In genomic region chr20:59124326-59125029, GRCh38 we compare ENCODE assay signal across 17 cellular contexts. TPM values are rescaled to one million over a fixed set of nuclear protein-coding genes. Genes with fewer than 3 reads are reported as not detected.
DNase-seq lines count a peak whose midpoint lies in the region; TF ChIP-seq lines count a peak whose summit lies in the region.
"Had no signal": no experiment of that assay in that cellular context is flagged by ENCODE, and none has a peak within 500 bp of the region (broad histone marks: within the 10 kb centered on the region; RNA-seq: fewer than 3 reads in every experiment).

No MANE protein-coding gene starts in this region.

- peaks cover 0 to 51% (median 0%) of the 10 kb centered on the region in 11 experiments; a peak in 4 of 22 replicates for H3K27me3 ChIP-seq in BLaER1 treated with 17β-estradiol and CSF1 and Interleukin-3, amounts not matched to agents 10 nM and 100 nM
- H3K27me3 ChIP-seq in WERI-Rb-1 (ENCODE audit: insufficient read depth, low read depth, severe bottlenecking) (no peaks in the 10 kb centered on the region), esophagus squamous epithelium (no peaks in the 10 kb centered on the region)

- intact Hi-C loops in esophagus squamous epithelium (cut with DNase I) = no loop called here

- 80 to 88% methylated on average over 1 to 12 of the region's 15 CpGs for WGBS in esophagus squamous epithelium, 2 donors

- no peaks in the 10 kb centered on the region for H3K36me3 ChIP-seq in BLaER1 treated with 17β-estradiol and CSF1 and Interleukin-3, amounts not matched to agents 10 nM and 100 nM
- no peaks in the 10 kb centered on the region for H3K36me3 ChIP-seq in WERI-Rb-1
- no peaks in the 10 kb centered on the region for H3K36me3 ChIP-seq in esophagus squamous epithelium

- no peak for TF ChIP-seq CTCF in WERI-Rb-1 (IDR thresholded peaks at IDR 0.05; ENCODE audit: low read depth, low read length)
- TF ChIP-seq CTCF in esophagus squamous epithelium (IDR thresholded peaks at IDR 0.05) = no peak

- TF ChIP-seq POLR2A in esophagus squamous epithelium (IDR thresholded peaks at IDR 0.05) = no peak

- peak overlapping the region in 2 of 5 donors; percentile 48 to 50 for H3K4me3 Mint-ChIP-seq in immature natural killer cell
- H3K4me3 Mint-ChIP-seq: T-helper 1 cell treated with Interleukin-12 subunit alpha and Interleukin-12 subunit beta and Interleukin-4 antibody, amounts not matched to agents 30 μg/mL and 1 μg/mL, for 36 hours had no signal

- H3K9me3 Mint-ChIP-seq in immature natural killer cell = peaks cover 0 to 1% (median 0%) of the 10 kb centered on the region in 6 donors

- peaks cover 54 to 97% (median 90%) of the 10 kb centered on the region in 10 experiments for H3K4me1 ChIP-seq in BLaER1 treated with 17β-estradiol and CSF1 and Interleukin-3, amounts not matched to agents 10 nM and 100 nM
- H3K4me1 ChIP-seq in esophagus squamous epithelium = no peaks in the 10 kb centered on the region

- no peaks in the 10 kb centered on the region for H4K20me1 ChIP-seq in BLaER1 treated with 17β-estradiol and CSF1 and Interleukin-3, amounts not matched to agents 10 nM and 100 nM

- H3K36me3 Mint-ChIP-seq in immature natural killer cell = no peaks in the 10 kb centered on the region

- H3K4me1 Mint-ChIP-seq in immature natural killer cell = peaks cover 50 to 51% of the 10 kb centered on the region in 2 donors

- H3K27me3 Mint-ChIP-seq in immature natural killer cell (ENCODE audit: low read depth in 3 of 3) = peaks cover 6 to 16% (median 7%) of the 10 kb centered on the region in 3 donors

- peak overlapping the region; percentile 65 to 97 (median 89); a peak in 20 of 22 replicates for H3K4me2 ChIP-seq in BLaER1 treated with 17β-estradiol and CSF1 and Interleukin-3, amounts not matched to agents 10 nM and 100 nM
- H3K4me2 ChIP-seq: smooth muscle cell had no signal

- H3K4me3 ChIP-seq in BLaER1 treated with 17β-estradiol and CSF1 and Interleukin-3, amounts not matched to agents 10 nM and 100 nM = peak overlapping the region in 7 of 10 experiments; percentile 33 to 62 (median 54); a peak in 13 of 20 replicates
- H3K4me3 ChIP-seq in WERI-Rb-1 (ENCODE audit: low read depth, low read length) (peak overlapping the region; percentile 24), esophagus squamous epithelium (no peak overlapping the region)
- H3K4me3 ChIP-seq: smooth muscle cell had no signal

- H3K27ac ChIP-seq in BLaER1 treated with 17β-estradiol and CSF1 and Interleukin-3, amounts not matched to agents 10 nM and 100 nM = peak overlapping the region in 8 of 11 experiments; percentile 78 to 96 (median 90); a peak in 16 of 22 replicates
- peak overlapping the region; percentile 97 for H3K27ac ChIP-seq in WERI-Rb-1
- H3K27ac ChIP-seq in esophagus squamous epithelium = no peak overlapping the region
- H3K27ac ChIP-seq: RWPE1 had no signal

- H3K9me3 ChIP-seq in BLaER1 treated with 17β-estradiol and CSF1 and Interleukin-3, amounts not matched to agents 10 nM and 100 nM (replicated peaks in 1 of 11) = peaks cover 0 to 7% (median 4%) of the 10 kb centered on the region in 11 experiments; a peak in 10 of 22 replicates
- peaks cover 5% of the 10 kb centered on the region for H3K9me3 ChIP-seq in WERI-Rb-1 (ENCODE audit: severe bottlenecking)
- H3K9me3 ChIP-seq in esophagus squamous epithelium = no peaks in the 10 kb centered on the region

- peak overlapping the region in 4 of 6 donors; percentile 82 to 95 (median 90) for H3K27ac Mint-ChIP-seq in immature natural killer cell

- H3K9ac ChIP-seq in BLaER1 treated with 17β-estradiol and CSF1 and Interleukin-3, amounts not matched to agents 10 nM and 100 nM = peak overlapping the region in 8 of 11 experiments; percentile 62 to 87 (median 80); a peak in 15 of 22 replicates

- DNase-seq in DMS 273 treated with DMSO at 0.1 percent for 48 hours (lab: John Stamatoyannopoulos, UW) = peak; percentile 63
- peak; percentile 95 for DNase-seq in WERI-Rb-1
- DNase-seq in immature natural killer cell = no peak
- no peak for DNase-seq in Ammon's horn (ENCODE audit: low spot score)
- no peak for DNase-seq in esophagus squamous epithelium (lab: John Stamatoyannopoulos, UW)
- DNase-seq in putamen (ENCODE audit: low spot score) = no peak
- no peak for DNase-seq in activated gamma-delta T cell treated with Interleukin-2 at 50 U/mL for 16 hours
- DNase-seq: activated CD4-positive, alpha-beta T cell treated with anti-CD3 and anti-CD28 coated beads for 48 hours; NCI-H1930 had no signal

RNA-seq across cellular contexts. Expression of gene ZNF831, which starts 39.1 kb away (rescaled TPM):
- polyA plus RNA-seq in immature natural killer cell = 1 to 10 TPM in 2 of 3 donors, under 1 TPM in 1; 0.59 to 8.4 (median 2.0) TPM
- 1 to 10 TPM in 1 of 4 donors, under 1 TPM in 3; 0.38 to 1.7 (median 0.60) TPM for total RNA-seq in esophagus squamous epithelium
- total RNA-seq: Daoy, glomerular endothelial cell, osteocyte, smooth muscle cell had no signal
- polyA plus RNA-seq: keratinocyte, smooth muscle cell had no signal

Comparison
In these comparisons a context has a peak if more than half of its experiments do, and no peak if none do; other contexts are left out.
1. H3K27ac ChIP-seq: peak in BLaER1 treated with 17β-estradiol and CSF1 and Interleukin-3, amounts not matched to agents 10 nM and 100 nM (8 of 11) and WERI-Rb-1 (single experiment); none in esophagus squamous epithelium (0 of 4).
2. H3K4me3 ChIP-seq: peak in BLaER1 treated with 17β-estradiol and CSF1 and Interleukin-3, amounts not matched to agents 10 nM and 100 nM (7 of 10) and WERI-Rb-1 (single experiment); none in esophagus squamous epithelium (0 of 4).
3. DNase-seq: peak in DMS 273 treated with DMSO at 0.1 percent for 48 hours (single experiment) and WERI-Rb-1 (single experiment); none in immature natural killer cell (0 of 3), Ammon's horn (single experiment), esophagus squamous epithelium (single experiment), putamen (single experiment) and activated gamma-delta T cell treated with Interleukin-2 at 50 U/mL for 16 hours (single experiment).